ENCODE assay signal across 16 cellular contexts in genomic region chr7:1995426-1995825, GRCh38.
DNase-seq lines count a peak whose midpoint lies in the region; ATAC-seq and TF ChIP-seq lines count a peak whose summit lies in the region.
"Had no signal": no experiment of that assay in that cellular context is flagged by ENCODE, and none has a peak within 500 bp of the region (broad histone marks: within the 10 kb centered on the region; RNA-seq: fewer than 3 reads in every experiment).

No MANE protein-coding gene starts in this region.

- H3K9me3 ChIP-seq in neuronal stem cell (replicated peaks in 1 of 2; ENCODE audit: control insufficient read depth in 2 of 2, insufficient read depth in 1 of 2, low read depth in 1 of 2, low read length in 2 of 2), result no peaks in the 10 kb centered on the region
- no peaks in the 10 kb centered on the region for H3K9me3 ChIP-seq in gastrocnemius medialis
- H3K9me3 ChIP-seq: SJSA1 had no signal

- in situ Hi-C loops in gastrocnemius medialis (cut with MboI; ENCODE audit: low sequenced_read_pairs in 4 of 4), result no loop called here

- no peak overlapping the region for H2BK5ac ChIP-seq in neuronal stem cell (ENCODE audit: low read length)

- H4K91ac ChIP-seq in neuronal stem cell (ENCODE audit: low read depth, low read length, poor library complexity), result no peak overlapping the region

- ATAC-seq in GM18870 (IDR thresholded peaks at IDR 0.05; ENCODE audit: unreplicated experiment), result no peak
- ATAC-seq in gastrocnemius medialis, result no peak

- no peak overlapping the region for H2BK12ac ChIP-seq in neuronal stem cell (ENCODE audit: low read length)

- DNase-seq in NCI-H1417 (lab: John Stamatoyannopoulos, UW) (peak in 2 of 3 experiments; percentile 67 to 74), NCI-H1417 treated with DMSO at 0.1 percent for 48 hours (lab: John Stamatoyannopoulos, UW) (no peak), NCI-H187 (lab: John Stamatoyannopoulos, UW) (peak; percentile 58 to 64), neuronal stem cell (ENCODE audit: low spot score) (no peak), gastrocnemius medialis (no peak)
- no peak for DNase-seq in stimulated activated CD4-positive, alpha-beta T cell treated with anti-CD3 and anti-CD28 coated beads, Interleukin-2, amount 100 ng/mL, for 48 hours
- DNase-seq: 8988T, AML-193, NCI-H1105, NCI-H1694 treated with DMSO at 0.1 percent for 48 hours, NCI-H446 treated with DMSO at 0.1 percent for 48 hours, OCI-M1, T-helper 1 cell had no signal

- H3K4me3 ChIP-seq in neuronal stem cell (ENCODE audit: low read length in 2 of 2) (no peak overlapping the region), gastrocnemius medialis (no peak overlapping the region)
- H3K4me3 ChIP-seq: SJSA1 had no signal

- no peak overlapping the region for H3K9ac ChIP-seq in neuronal stem cell (ENCODE audit: low read depth, low read length, poor library complexity)

- peak overlapping the region; percentile 75 for H3K23ac ChIP-seq in neuronal stem cell (ENCODE audit: low read depth, low read length, poor library complexity)

- no peak overlapping the region for H3K4me2 ChIP-seq in neuronal stem cell (ENCODE audit: insufficient read depth, low read length, poor library complexity, severe bottlenecking)

- H3K4ac ChIP-seq in neuronal stem cell (ENCODE audit: low read length), result no peak overlapping the region

- no peak for TF ChIP-seq CTCF in VCaP (conservative IDR thresholded peaks at IDR 0.05)
- no peak for TF ChIP-seq CTCF in gastrocnemius medialis (IDR thresholded peaks at IDR 0.05 in 4 of 5, conservative IDR thresholded peaks at IDR 0.05 in 1 of 5)

- no peak overlapping the region for H2AFZ ChIP-seq in neuronal stem cell (ENCODE audit: low read length)

- intact Hi-C loops in gastrocnemius medialis (cut with DNase I; ENCODE audit: low total_unique reads), result no loop called here

- H3K18ac ChIP-seq in neuronal stem cell (ENCODE audit: low read length), result no peak overlapping the region

- WGBS in neuronal stem cell (ENCODE audit: extremely low coverage in 2 of 2, insufficient read length in 2 of 2, insufficient replicate concordance in 1 of 2), 2 donors, result no CpG with 5 or more reads among the region's 11 CpGs

- H2BK15ac ChIP-seq in neuronal stem cell (ENCODE audit: low read length), result no peak overlapping the region

- H3K36me3 ChIP-seq in neuronal stem cell (replicated peaks in 1 of 2; ENCODE audit: control insufficient read depth in 2 of 2, insufficient read depth in 2 of 2, low read length in 2 of 2) (no peaks in the 10 kb centered on the region), gastrocnemius medialis (no peaks in the 10 kb centered on the region)
- H3K36me3 ChIP-seq: SJSA1 had no signal

- peaks cover 0 to 4% of the 10 kb centered on the region in 2 donors for H3K4me1 ChIP-seq in neuronal stem cell (ENCODE audit: control insufficient read depth in 2 of 2, insufficient read depth in 1 of 2, low read depth in 1 of 2, low read length in 2 of 2)
- peaks cover 4 to 14% of the 10 kb centered on the region in 2 donors for H3K4me1 ChIP-seq in gastrocnemius medialis
- H3K4me1 ChIP-seq: SJSA1 had no signal

- no peak for TF ChIP-seq POLR2A in gastrocnemius medialis (IDR thresholded peaks at IDR 0.05)

- H4K8ac ChIP-seq in neuronal stem cell (ENCODE audit: low read depth, low read length), result no peak overlapping the region

- no peak overlapping the region for H3K14ac ChIP-seq in neuronal stem cell (ENCODE audit: low read length)

- no peaks in the 10 kb centered on the region for H3K27me3 ChIP-seq in neuronal stem cell (ENCODE audit: control insufficient read depth in 3 of 3, insufficient read depth in 3 of 3, low read depth in 1 of 3, low read length in 3 of 3)
- no peaks in the 10 kb centered on the region for H3K27me3 ChIP-seq in gastrocnemius medialis
- H3K27me3 ChIP-seq: SJSA1 had no signal

- peaks cover 6% of the 10 kb centered on the region for H3K79me1 ChIP-seq in neuronal stem cell (ENCODE audit: low read depth, low read length)

- H3K27ac ChIP-seq in VCaP, result peak overlapping the region; percentile 93
- H3K27ac ChIP-seq in neuronal stem cell (replicated peaks; ENCODE audit: low read length), result no peak overlapping the region
- no peak overlapping the region for H3K27ac ChIP-seq in gastrocnemius medialis
- H3K27ac ChIP-seq: SJSA1 had no signal

- H2BK120ac ChIP-seq in neuronal stem cell (ENCODE audit: low read depth, low read length), result no peak overlapping the region

- H2AK5ac ChIP-seq in neuronal stem cell (ENCODE audit: low read depth, low read length), result no peak overlapping the region

Comparison
In these comparisons a context has a peak if more than half of its experiments do, and no peak if none do; other contexts are left out.
1. DNase-seq: peak in NCI-H1417 (2 of 3) and NCI-H187 (2 of 2); none in NCI-H1417 treated with DMSO at 0.1 percent for 48 hours (single experiment), neuronal stem cell (single experiment), gastrocnemius medialis (0 of 2) and stimulated activated CD4-positive, alpha-beta T cell treated with anti-CD3 and anti-CD28 coated beads, Interleukin-2, amount 100 ng/mL, for 48 hours (0 of 2).